In the genomic region with DNA sequence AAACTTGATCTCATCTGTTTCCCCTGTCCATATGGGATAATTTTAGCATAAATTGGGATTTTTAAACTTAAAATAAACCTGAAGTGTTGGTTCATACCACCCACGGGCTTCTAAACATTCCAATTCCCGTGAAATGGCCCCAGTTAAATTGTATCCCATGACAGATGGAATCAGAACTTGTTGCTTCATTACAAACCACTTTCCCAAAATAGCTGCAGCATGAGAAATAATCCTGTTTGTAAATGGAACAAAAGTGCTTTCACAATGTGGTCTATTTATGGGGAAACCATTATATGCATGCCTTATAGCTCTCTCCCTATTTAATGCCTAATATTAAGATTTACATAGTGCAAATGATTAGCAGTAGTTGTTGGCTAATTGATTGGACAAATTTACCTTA, we compare ENCODE assay signal across 12 cellular contexts. TPM values are rescaled to one million over a fixed set of nuclear protein-coding genes. Genes with fewer than 3 reads are reported as not detected.
DNase-seq lines count a peak whose midpoint lies in the region; ATAC-seq, FAIRE-seq and TF ChIP-seq lines count a peak whose summit lies in the region.
"Had no signal": no experiment of that assay in that cellular context is flagged by ENCODE, and none has a peak within 500 bp of the region (broad histone marks: within the 10 kb centered on the region; RNA-seq: fewer than 3 reads in every experiment).

No MANE protein-coding gene starts in this region.

- CTCF ChIA-PET in A549 (lab: Yijun Ruan, JAX) (interaction anchor here (1.2 to 1.9 kb wide), 3 partner anchors 16 to 534 kb away, joined by 4 to 5 read pairs (median 4); a partner anchor contains a TSS), HEK293T (lab: Yijun Ruan, JAX) (no interaction called here)

- TF ChIP-seq EP300 in A549 (IDR thresholded peaks at IDR 0.05), result no peak
- no peak for TF ChIP-seq EP300 in gastroesophageal sphincter (IDR thresholded peaks at IDR 0.05)

- no peak for FAIRE-seq in A549 (lab: Jason Lieb, UNC)
- FAIRE-seq: keratinocyte had no signal

- DNase-seq in A549 (ENCODE audit: low read depth in 1 of 2, low spot score in 1 of 2) (peak in 1 of 2 experiments; percentile 29), GM03348 (ENCODE audit: low spot score) (peak; percentile 72), NCI-H82 (lab: John Stamatoyannopoulos, UW) (peak; percentile 35), epidermal melanocyte (ENCODE audit: insufficient read length, low spot score) (peak; percentile 38), HEK293T (ENCODE audit: extremely low spot score) (no peak)
- DNase-seq: activated CD4-positive, alpha-beta memory T cell treated with anti-CD3 and anti-CD28 coated beads for 36 hours; activated naive CD8-positive, alpha-beta T cell treated with anti-CD3 and anti-CD28 coated beads, Interleukin-2, amount 10 ng/mL, durations not matched to agents 7 days and 5 days; CD4-positive, CD25-positive, alpha-beta regulatory T cell had no signal

- no peak for TF ChIP-seq RAD21 in A549 (conservative IDR thresholded peaks at IDR 0.05 in 1 of 2, IDR thresholded peaks at IDR 0.05 in 1 of 2)

- no peak overlapping the region for H3K4me3 ChIP-seq in A549
- no peak overlapping the region for H3K4me3 ChIP-seq in gastroesophageal sphincter

- H3K9me3 ChIP-seq in A549, result no peaks in the 10 kb centered on the region
- no peaks in the 10 kb centered on the region for H3K9me3 ChIP-seq in gastroesophageal sphincter

- H3K4me1 ChIP-seq in A549, result peaks cover 21% of the 10 kb centered on the region
- no peaks in the 10 kb centered on the region for H3K4me1 ChIP-seq in gastroesophageal sphincter

- no peak for TF ChIP-seq CTCF in A549 (IDR thresholded peaks at IDR 0.05)
- TF ChIP-seq CTCF in gastroesophageal sphincter (IDR thresholded peaks at IDR 0.05), result no peak

- no peaks in the 10 kb centered on the region for H3K27me3 ChIP-seq in gastroesophageal sphincter

- no peaks in the 10 kb centered on the region for H3K36me3 ChIP-seq in gastroesophageal sphincter

- TF ChIP-seq POLR2A in A549 (IDR thresholded peaks at IDR 0.05; ENCODE audit: low read length) (no peak), gastroesophageal sphincter (IDR thresholded peaks at IDR 0.05) (no peak)

- ATAC-seq in A549 (no peak), gastroesophageal sphincter (no peak), HG03196 (IDR thresholded peaks at IDR 0.05; ENCODE audit: unreplicated experiment) (no peak), GM21390 (IDR thresholded peaks at IDR 0.05; ENCODE audit: unreplicated experiment) (no peak)

- 28% methylated on average over 2 of the region's 2 CpGs for WGBS in A549 (ENCODE audit: missing lambda C conversion rate)
- WGBS in gastroesophageal sphincter (ENCODE audit: low coverage in 1 of 2), 2 donors, result 37 to 60% methylated on average over 2 of the region's 2 CpGs

- H3K27ac ChIP-seq in A549 (no peak overlapping the region), gastroesophageal sphincter (no peak overlapping the region)

- POLR2A ChIA-PET in A549 (lab: Yijun Ruan, JAX), result no interaction called here
- POLR2A ChIA-PET in HEK293T (lab: Yijun Ruan, JAX), result no interaction called here

- peak overlapping the region; percentile 51; the same call in 2 of the 3 replicates for H3K4me2 ChIP-seq in A549

TF ChIP-seq in A549, 52 proteins besides CTCF, POLR2A, EP300 and RAD21:
- TF ChIP-seq CEBPB (IDR thresholded peaks at IDR 0.05), result no peak

TF ChIP-seq in HEK293T, 16 proteins besides CTCF, POLR2A, EP300 and RAD21:
- TF ChIP-seq FOXA1 (IDR thresholded peaks at IDR 0.05) (no peak), ZNF384 (IDR thresholded peaks at IDR 0.05) (no peak), FOXM1 (IDR thresholded peaks at IDR 0.05; ENCODE audit: borderline replicate concordance) (no peak), LEF1 (IDR thresholded peaks at IDR 0.05; ENCODE audit: borderline replicate concordance) (no peak), BHLHE40 (IDR thresholded peaks at IDR 0.05; ENCODE audit: borderline replicate concordance) (no peak), TARDBP (IDR thresholded peaks at IDR 0.05) (no peak), FOXK2 (IDR thresholded peaks at IDR 0.05) (no peak), CTBP1 (IDR thresholded peaks at IDR 0.05; ENCODE audit: borderline replicate concordance) (no peak), ARNT (IDR thresholded peaks at IDR 0.05) (no peak), SUZ12 (IDR thresholded peaks at IDR 0.05) (no peak), L3MBTL2 (conservative IDR thresholded peaks at IDR 0.05) (no peak), NFRKB (IDR thresholded peaks at IDR 0.05) (no peak), SP1 (IDR thresholded peaks at IDR 0.05) (no peak), HDGF (IDR thresholded peaks at IDR 0.05; ENCODE audit: borderline replicate concordance) (no peak), ELF4 (IDR thresholded peaks at IDR 0.05) (no peak)
- TF ChIP-seq, protein P1, sequence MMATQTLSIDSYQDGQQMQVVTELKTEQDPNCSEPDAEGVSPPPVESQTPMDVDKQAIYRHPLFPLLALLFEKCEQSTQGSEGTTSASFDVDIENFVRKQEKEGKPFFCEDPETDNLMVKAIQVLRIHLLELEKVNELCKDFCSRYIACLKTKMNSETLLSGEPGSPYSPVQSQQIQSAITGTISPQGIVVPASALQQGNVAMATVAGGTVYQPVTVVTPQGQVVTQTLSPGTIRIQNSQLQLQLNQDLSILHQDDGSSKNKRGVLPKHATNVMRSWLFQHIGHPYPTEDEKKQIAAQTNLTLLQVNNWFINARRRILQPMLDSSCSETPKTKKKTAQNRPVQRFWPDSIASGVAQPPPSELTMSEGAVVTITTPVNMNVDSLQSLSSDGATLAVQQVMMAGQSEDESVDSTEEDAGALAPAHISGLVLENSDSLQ (IDR thresholded peaks at IDR 0.05), result no peak

RNA-seq across cellular contexts. Expression of a gene that starts 15.9 kb away (rescaled TPM):
- polyA plus RNA-seq in A549 (2011; rRNA removed) (10.2 and 11.6 TPM in 2 replicates), A549 (2017; fragmentation: RNase III; extraction: RNeasy Plus Mini Kit Qiagen cat#74134 plus additional on column Dnase treatment) (0.42 to 0.84 TPM (median 0.76 TPM) in 3 replicates)
- polyA plus RNA-seq in A549 (2012; cell fraction: cytosol; rRNA removed), result 0.82 and 0.93 TPM in 2 replicates
- 0.37 and 0.77 TPM in 2 replicates for polyA plus RNA-seq in A549 (2012; cell fraction: nucleus; rRNA removed)
- polyA minus RNA-seq in A549 (2011; rRNA and poly(A)+ RNA removed), result 0.68 and 1.7 TPM in 2 replicates
- 1 to 10 TPM in 3 of 4 donors, under 1 TPM in 1; 0.78 to 8.4 (median 3.5) TPM for total RNA-seq in gastroesophageal sphincter
- total RNA-seq: activated CD4-positive, alpha-beta memory T cell treated with anti-CD3 and anti-CD28 coated beads for 36 hours; activated naive CD8-positive, alpha-beta T cell treated with anti-CD3 and anti-CD28 coated beads, Interleukin-2, amount 10 ng/mL, durations not matched to agents 7 days and 5 days; CD4-positive, CD25-positive, alpha-beta regulatory T cell had no signal
- polyA plus RNA-seq: CD4-positive, CD25-positive, alpha-beta regulatory T cell had no signal
